Comparison of ENCODE assay signal across 15 cellular contexts in the genomic region with DNA sequence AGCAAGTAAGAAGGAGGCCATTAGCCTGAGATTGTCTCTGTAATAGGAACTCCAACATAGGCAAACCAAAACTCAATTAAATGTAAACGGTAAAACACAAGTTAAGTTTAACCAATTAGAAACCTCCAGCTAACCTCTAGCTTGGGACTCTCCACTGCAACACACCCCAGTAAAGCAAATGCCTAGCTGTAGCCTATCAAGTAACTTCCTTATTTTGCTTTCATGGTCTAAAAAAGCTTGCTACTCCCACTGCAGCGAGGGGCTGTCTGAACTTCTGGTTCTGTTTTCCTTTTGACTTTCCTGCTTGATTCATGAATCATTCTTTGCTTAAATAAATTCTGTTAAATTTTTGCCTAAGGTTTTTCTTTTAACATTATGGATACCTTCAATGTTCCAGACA. TPM values are rescaled to one million over a fixed set of nuclear protein-coding genes. Genes with fewer than 3 reads are reported as not detected.
DNase-seq lines count a peak whose midpoint lies in the region; ATAC-seq and TF ChIP-seq lines count a peak whose summit lies in the region.
"Had no signal": no experiment of that assay in that cellular context is flagged by ENCODE, and none has a peak within 500 bp of the region (broad histone marks: within the 10 kb centered on the region; RNA-seq: fewer than 3 reads in every experiment).

No MANE protein-coding gene starts in this region.

- H3K9me3 ChIP-seq in vagina (no peaks in the 10 kb centered on the region), heart left ventricle (no peaks in the 10 kb centered on the region)
- H3K9me3 ChIP-seq: BLaER1 had no signal

- H3K36me3 ChIP-seq in vagina, result no peaks in the 10 kb centered on the region
- no peaks in the 10 kb centered on the region for H3K36me3 ChIP-seq in heart left ventricle
- H3K36me3 ChIP-seq: BLaER1 had no signal

- H3K4me3 ChIP-seq in vagina (no peak overlapping the region), heart left ventricle (no peak overlapping the region)
- H3K4me3 ChIP-seq: BLaER1, skin epidermis had no signal

- TF ChIP-seq CTCF in vagina (IDR thresholded peaks at IDR 0.05), result no peak
- TF ChIP-seq CTCF in heart left ventricle (IDR thresholded peaks at IDR 0.05), result no peak

- TF ChIP-seq POLR2A in erythroblast (IDR thresholded peaks at IDR 0.05; ENCODE audit: low read length) (no peak), vagina (IDR thresholded peaks at IDR 0.05) (no peak), heart left ventricle (IDR thresholded peaks at IDR 0.05) (no peak)

- DNase-seq in OCI-M1 (lab: John Stamatoyannopoulos, UW), result peak; percentile 36
- DNase-seq in erythroblast (lab: John Stamatoyannopoulos, UW), result no peak
- no peak for DNase-seq in vagina (ENCODE audit: extremely low spot score in 2 of 2)
- DNase-seq in HK-2 (ENCODE audit: unreplicated experiment), result no peak
- no peak for DNase-seq in heart left ventricle
- DNase-seq: dermis blood vessel endothelial cell, foreskin keratinocyte, NCI-H1092 treated with DMSO at 0.1 percent for 48 hours, NCI-H774 had no signal

- intact Hi-C loops in vagina (cut with DNase I), result no loop called here
- intact Hi-C loops in heart left ventricle (cut with DNase I), result loop anchor here in 5 of 10 donors (5.0 to 10.0 kb wide), 3 partner anchors 43 to 306 kb away; no protein-coding TSS in a partner anchor

- 55 to 81% (median 67%) methylated on average over 2 of the region's 2 CpGs for WGBS in heart left ventricle, 4 donors

- H3K27ac ChIP-seq in vagina (no peak overlapping the region), heart left ventricle (no peak overlapping the region)
- H3K27ac ChIP-seq: BLaER1, foreskin keratinocyte had no signal

- ATAC-seq in GM18511 (IDR thresholded peaks at IDR 0.05; ENCODE audit: unreplicated experiment) (peak; percentile 82), GM21515 (IDR thresholded peaks at IDR 0.05; ENCODE audit: unreplicated experiment) (peak; percentile 86), HG03159 (IDR thresholded peaks at IDR 0.05; ENCODE audit: unreplicated experiment) (peak; percentile 87), heart left ventricle (no peak)
- ATAC-seq: foreskin keratinocyte had no signal

- H3K4me1 ChIP-seq in vagina (no peaks in the 10 kb centered on the region), heart left ventricle (no peaks in the 10 kb centered on the region)
- H3K4me1 ChIP-seq: BLaER1, foreskin keratinocyte had no signal

- no peaks in the 10 kb centered on the region for H3K27me3 ChIP-seq in vagina
- H3K27me3 ChIP-seq in heart left ventricle, result no peaks in the 10 kb centered on the region
- H3K27me3 ChIP-seq: BLaER1 had no signal

RNA-seq across cellular contexts. Expression of gene C5orf46, which starts 24.4 kb away (rescaled TPM):
- total RNA-seq in vagina, result not detected
- total RNA-seq in heart left ventricle, result 10 to 100 TPM in 1 of 9 donors, 1 to 10 TPM in 7, not detected in 1; 3.8 to 14.1 (median 6.1) TPM
- polyA plus RNA-seq in heart left ventricle, result 10 to 100 TPM in 1 of 2 donors, 1 to 10 TPM in 1; 7.9 to 28.6 TPM
- total RNA-seq: dermis blood vessel endothelial cell, foreskin keratinocyte had no signal
- polyA plus RNA-seq: neural cell had no signal

RNA-seq across cellular contexts. Expression of gene SCGB3A2, which starts 52.2 kb away (rescaled TPM):
- total RNA-seq in vagina, result not detected
- total RNA-seq in heart left ventricle, result not detected
- polyA plus RNA-seq in heart left ventricle, result under 1 TPM in 1 of 2 donors, not detected in 1; 0.30 TPM
- total RNA-seq: dermis blood vessel endothelial cell, foreskin keratinocyte had no signal
- polyA plus RNA-seq: foreskin keratinocyte, neural cell had no signal

Comparison
In these comparisons a context has a peak if more than half of its experiments do, and no peak if none do; other contexts are left out.
1. ATAC-seq: peak in GM18511 (single experiment), GM21515 (single experiment) and HG03159 (single experiment); none in heart left ventricle (0 of 4).